In genomic region chr2:117859532-117859911, GRCh38 we compare ENCODE assay signal across 3 cellular contexts.
TF ChIP-seq lines count a peak whose summit lies in the region.

No MANE protein-coding gene starts in this region.

TF ChIP-seq in SK-N-SH, 30 proteins besides CTCF, POLR2A, EP300 and RAD21:
- no peak for TF ChIP-seq SIN3A (IDR thresholded peaks at IDR 0.05; ENCODE audit: borderline replicate concordance, low read depth, low read length)
- TF ChIP-seq NFIC (IDR thresholded peaks at IDR 0.05; ENCODE audit: borderline replicate concordance): no peak
- no peak for TF ChIP-seq MAX (IDR thresholded peaks at IDR 0.05; ENCODE audit: low read depth)
- TF ChIP-seq RFX5 (IDR thresholded peaks at IDR 0.05; ENCODE audit: low read length): no peak
- TF ChIP-seq SMC3 (IDR thresholded peaks at IDR 0.05; ENCODE audit: low read depth, low read length): no peak
- TF ChIP-seq CHD2 (IDR thresholded peaks at IDR 0.05; ENCODE audit: low read length, partially characterized antibody): no peak
- TF ChIP-seq JUND (IDR thresholded peaks at IDR 0.05): no peak
- TF ChIP-seq EZH2phosphoT487 (IDR thresholded peaks at IDR 0.05; ENCODE audit: borderline replicate concordance, low read depth): no peak
- TF ChIP-seq TAF1 (IDR thresholded peaks at IDR 0.05; ENCODE audit: borderline replicate concordance, low read depth, low read length): no peak
- TF ChIP-seq MEF2A (IDR thresholded peaks at IDR 0.05; ENCODE audit: borderline replicate concordance, low read depth): no peak
- no peak for TF ChIP-seq GATA2 (CRISPR knock-in tag; IDR thresholded peaks at IDR 0.05)
- no peak for TF ChIP-seq NRF1 (IDR thresholded peaks at IDR 0.05; ENCODE audit: low read depth, low read length)
- TF ChIP-seq ZBTB33 (IDR thresholded peaks at IDR 0.05; ENCODE audit: borderline replicate concordance, low read depth): no peak
- TF ChIP-seq REST (IDR thresholded peaks at IDR 0.05; ENCODE audit: low read depth, low read length): no peak

TF ChIP-seq in SK-N-SH treated with all-trans-retinoic acid at 6 μM for 48 hours, 23 proteins besides CTCF, POLR2A, EP300 and RAD21:
- no peak for TF ChIP-seq CREB5 (CRISPR knock-in tag; IDR thresholded peaks at IDR 0.05; ENCODE audit: low read depth)
TF ChIP-seq in SK-N-SH treated with all-trans-retinoic acid at 6 μM for 48 hours: peak in this region for 0.

TF ChIP-seq in H1, 55 proteins besides CTCF, POLR2A, EP300 and RAD21:
- peak; percentile 8; the same call in 1 of the 2 replicates for TF ChIP-seq MAX (IDR thresholded peaks at IDR 0.05)
- no peak for TF ChIP-seq EGR1 (IDR thresholded peaks at IDR 0.05; ENCODE audit: borderline replicate concordance, low read depth, low read length)
- TF ChIP-seq SP1 (IDR thresholded peaks at IDR 0.05; ENCODE audit: low read depth, low read length): no peak
- TF ChIP-seq TAF7 (optimal IDR thresholded peaks at IDR 0.05; ENCODE audit: borderline replicate concordance, low read depth, low read length): no peak
